Comparison of ENCODE assay signal across 8 cellular contexts in the genomic region with DNA sequence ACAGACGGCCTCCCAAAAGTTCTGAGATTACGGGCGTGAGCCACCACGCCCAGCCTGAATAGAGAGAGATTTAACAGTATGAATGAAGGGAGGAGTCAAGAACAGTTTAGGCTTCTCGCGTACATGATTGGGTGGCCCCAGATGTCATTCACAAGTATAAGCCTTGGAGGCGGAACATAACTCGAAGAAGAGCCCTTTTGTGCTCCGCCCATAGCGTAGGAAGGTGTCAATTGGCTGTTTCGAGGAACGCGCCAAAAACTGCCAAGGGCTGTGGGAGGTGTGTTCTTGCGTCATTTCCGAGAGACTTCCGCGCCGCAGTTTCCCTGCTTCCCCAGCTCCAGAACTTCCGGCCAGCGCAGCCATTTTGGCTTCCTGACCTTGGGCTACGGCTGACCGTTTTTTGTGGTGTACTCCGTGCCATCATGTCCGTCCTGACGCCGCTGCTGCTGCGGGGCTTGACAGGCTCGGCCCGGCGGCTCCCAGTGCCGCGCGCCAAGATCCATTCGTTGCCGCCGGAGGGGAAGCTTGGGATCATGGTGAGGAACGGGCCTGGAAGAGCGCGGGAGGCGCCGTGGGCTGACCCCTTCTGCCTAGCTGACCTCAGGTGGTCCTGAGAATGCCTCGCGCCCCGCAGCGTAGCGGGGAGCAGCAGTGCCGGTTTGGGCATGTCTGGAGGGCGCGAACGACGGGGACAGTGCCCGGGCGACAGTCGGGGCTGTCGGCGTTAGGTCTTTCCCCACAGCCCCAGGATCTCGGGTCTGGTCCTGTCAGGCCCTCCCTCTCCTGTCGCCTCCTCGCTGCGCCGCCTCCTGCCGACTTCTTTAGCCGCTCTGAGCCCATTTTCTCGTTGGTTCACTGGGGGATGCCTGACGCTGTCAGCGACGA. TPM values are rescaled to one million over a fixed set of nuclear protein-coding genes. Genes with fewer than 3 reads are reported as not detected.
DNase-seq lines count a peak whose midpoint lies in the region; ATAC-seq and TF ChIP-seq lines count a peak whose summit lies in the region.

A gene with protein sequence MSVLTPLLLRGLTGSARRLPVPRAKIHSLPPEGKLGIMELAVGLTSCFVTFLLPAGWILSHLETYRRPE (plus strand): TSS at position 362 of the 885 bp plus-strand sequence. CDS start 61 bp downstream, at position 423.

- H3K4me3 ChIP-seq in BLaER1 = peak within 1 kb of the TSS; percentile 84
- peak within 1 kb of the TSS; percentile 51 for H3K4me3 ChIP-seq in colonic mucosa

- peak within 1 kb of the TSS; percentile 97 for H3K27ac ChIP-seq in BLaER1
- H3K27ac ChIP-seq in colonic mucosa = peak within 1 kb of the TSS; percentile 75

- no peaks in the 10 kb centered on the region for H3K9me3 Mint-ChIP-seq in activated CD4-positive, alpha-beta T cell treated with anti-CD3 and anti-CD28 coated beads, Interleukin-2, amount 10 ng/mL, durations not matched to agents 24 days and 14 days

- H4K20me1 ChIP-seq in BLaER1 = peaks cover 18% of the 10 kb centered on the region; the same call in 1 of the 2 replicates

- H3K9ac ChIP-seq in BLaER1 (peak within 1 kb of the TSS; percentile 99), colonic mucosa (ENCODE audit: low read depth in 2 of 2, low read length in 2 of 2) (peak within 1 kb of the TSS; percentile 96 to 100)

- intact Hi-C loops in activated CD4-positive, alpha-beta T cell treated with anti-CD3 and anti-CD28 coated beads, Interleukin-2, amount 10 ng/mL, durations not matched to agents 24 days and 14 days (cut with micrococcal nuclease) = loop anchor here (1.0 to 10.0 kb wide), 4 partner anchors 12 to 330 kb away; a partner anchor contains a TSS
- intact Hi-C loops in colonic mucosa (cut with DNase I) = no loop called here

- ATAC-seq in GM19324 (IDR thresholded peaks at IDR 0.05; ENCODE audit: low FRiP score, unreplicated experiment) = peak; percentile 97
- ATAC-seq in HG03469 (IDR thresholded peaks at IDR 0.05; ENCODE audit: unreplicated experiment) = peak; percentile 91

- TF ChIP-seq CTCF in colonic mucosa (IDR thresholded peaks at IDR 0.05) = no peak

- H3K27me3 ChIP-seq in BLaER1 (no peaks in the 10 kb centered on the region), colonic mucosa (no peaks in the 10 kb centered on the region)

- H3K36me3 ChIP-seq in BLaER1 (peaks cover 28% of the 10 kb centered on the region), colonic mucosa (no peaks in the 10 kb centered on the region)

- peaks cover 18% of the 10 kb centered on the region for H3K4me1 Mint-ChIP-seq in activated CD4-positive, alpha-beta T cell treated with anti-CD3 and anti-CD28 coated beads, Interleukin-2, amount 10 ng/mL, durations not matched to agents 24 days and 14 days

- DNase-seq in NCI-H526 treated with DMSO at 0.1 percent for 48 hours (lab: John Stamatoyannopoulos, UW) (peak; percentile 99), colonic mucosa (peak; percentile 99), kidney tubule cell (ENCODE audit: low spot score) (peak; percentile 100)
- DNase-seq in activated CD4-positive, alpha-beta T cell treated with anti-CD3 and anti-CD28 coated beads, Interleukin-2, amount 10 ng/mL, durations not matched to agents 24 days and 14 days = peak; percentile 99
- peak; percentile 77 to 92 (median 90) for DNase-seq in stimulated activated CD4-positive, alpha-beta T cell treated with anti-CD3 and anti-CD28 coated beads, Interleukin-1b, Interleukin-23, amount 100 ng/mL, for 24 hours (ENCODE audit: low read depth in 4 of 4, low spot score in 1 of 4)

- peaks cover under 1% of the 10 kb centered on the region for H3K27me3 Mint-ChIP-seq in activated CD4-positive, alpha-beta T cell treated with anti-CD3 and anti-CD28 coated beads, Interleukin-2, amount 10 ng/mL, durations not matched to agents 24 days and 14 days

- H3K36me3 Mint-ChIP-seq in activated CD4-positive, alpha-beta T cell treated with anti-CD3 and anti-CD28 coated beads, Interleukin-2, amount 10 ng/mL, durations not matched to agents 24 days and 14 days (ENCODE audit: low read depth) = peaks cover 22% of the 10 kb centered on the region

- H3K4me1 ChIP-seq in BLaER1 (peaks cover 34% of the 10 kb centered on the region), colonic mucosa (peaks cover 10% of the 10 kb centered on the region)

- H3K9me3 ChIP-seq in BLaER1 (no peaks in the 10 kb centered on the region), colonic mucosa (no peaks in the 10 kb centered on the region)

- peak within 1 kb of the TSS; percentile 88 for H3K4me2 ChIP-seq in BLaER1

- peak within 1 kb of the TSS; percentile 99 for H3K27ac Mint-ChIP-seq in activated CD4-positive, alpha-beta T cell treated with anti-CD3 and anti-CD28 coated beads, Interleukin-2, amount 10 ng/mL, durations not matched to agents 24 days and 14 days

- H3K4me3 Mint-ChIP-seq in activated CD4-positive, alpha-beta T cell treated with anti-CD3 and anti-CD28 coated beads, Interleukin-2, amount 10 ng/mL, durations not matched to agents 24 days and 14 days = peak within 1 kb of the TSS; percentile 100

RNA-seq across cellular contexts. Expression of the gene that starts here (rescaled TPM):
- 302 TPM in 2 replicates for total RNA-seq in activated CD4-positive, alpha-beta T cell treated with anti-CD3 and anti-CD28 coated beads, Interleukin-2, amount 10 ng/mL, durations not matched to agents 24 days and 14 days
- 100 to 1,000 TPM; 647 to 875 TPM for total RNA-seq in colonic mucosa

Comparison
In these comparisons a context has a peak if more than half of its experiments do, and no peak if none do; other contexts are left out.
1. Peak in every context shown above with its lines: DNase-seq, ATAC-seq, H3K4me3 ChIP-seq and H3K27ac ChIP-seq.